In genomic region chr1:151008244-151009205, GRCh38 we compare ENCODE assay signal across 8 cellular contexts. TPM values are rescaled to one million over a fixed set of nuclear protein-coding genes. Genes with fewer than 3 reads are reported as not detected.
DNase-seq lines count a peak whose midpoint lies in the region; ATAC-seq and TF ChIP-seq lines count a peak whose summit lies in the region.

A gene with protein sequence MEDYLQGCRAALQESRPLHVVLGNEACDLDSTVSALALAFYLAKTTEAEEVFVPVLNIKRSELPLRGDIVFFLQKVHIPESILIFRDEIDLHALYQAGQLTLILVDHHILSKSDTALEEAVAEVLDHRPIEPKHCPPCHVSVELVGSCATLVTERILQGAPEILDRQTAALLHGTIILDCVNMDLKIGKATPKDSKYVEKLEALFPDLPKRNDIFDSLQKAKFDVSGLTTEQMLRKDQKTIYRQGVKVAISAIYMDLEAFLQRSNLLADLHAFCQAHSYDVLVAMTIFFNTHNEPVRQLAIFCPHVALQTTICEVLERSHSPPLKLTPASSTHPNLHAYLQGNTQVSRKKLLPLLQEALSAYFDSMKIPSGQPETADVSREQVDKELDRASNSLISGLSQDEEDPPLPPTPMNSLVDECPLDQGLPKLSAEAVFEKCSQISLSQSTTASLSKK (plus strand): TSS chr1:151008449. CDS start chr1:151008633, 184 bp downstream.

- WGBS in upper lobe of left lung, 2 donors = 0% methylated on average over 34 to 47 of the region's 69 CpGs

- intact Hi-C loops in left cardiac atrium (cut with DNase I) (loop anchor here in 1 of 2 donors (10.0 kb wide), 1 partner anchor 46 kb away; the partner anchor contains the start of gene CDC42SE1), posterior vena cava (cut with DNase I) (no loop called here)

- H3K9me3 ChIP-seq in T-helper 17 cell (ENCODE audit: control insufficient read depth, low read length, poor library complexity, severe bottlenecking) (no peaks in the 10 kb centered on the region), upper lobe of left lung (no peaks in the 10 kb centered on the region)

- peaks cover 53 to 81% (median 73%) of the 10 kb centered on the region in 4 donors for H3K4me1 ChIP-seq in upper lobe of left lung

- TF ChIP-seq POLR2A in upper lobe of left lung (IDR thresholded peaks at IDR 0.05) = peak in 2 of 4 donors; percentile 76 to 82

- DNase-seq in GM10266 (ENCODE audit: extremely low spot score) (peak; percentile 96), NCI-H187 (lab: John Stamatoyannopoulos, UW) (peak; percentile 98 to 99), T-helper 17 cell (peak; percentile 95 to 98 (median 97)), amniotic stem cell (lab: John Stamatoyannopoulos, UW) (peak; percentile 89), left cardiac atrium (peak; percentile 98), posterior vena cava (ENCODE audit: low spot score) (peak; percentile 99), upper lobe of left lung (peak; percentile 96 to 100)

- no peaks in the 10 kb centered on the region for H3K36me3 ChIP-seq in upper lobe of left lung

- H3K27me3 Mint-ChIP-seq in T-helper 17 cell = no peaks in the 10 kb centered on the region

- no peaks in the 10 kb centered on the region for H3K27me3 ChIP-seq in upper lobe of left lung

- no peaks in the 10 kb centered on the region for H3K36me3 Mint-ChIP-seq in T-helper 17 cell (ENCODE audit: low read depth)

- H3K4me1 Mint-ChIP-seq in T-helper 17 cell = peaks cover 53% of the 10 kb centered on the region

- peak within 1 kb of the TSS; percentile 59 to 77 (median 70) for H3K4me3 ChIP-seq in upper lobe of left lung

- ATAC-seq in HG02840 (IDR thresholded peaks at IDR 0.05; ENCODE audit: low FRiP score, unreplicated experiment) (peak; percentile 63), T-helper 17 cell (peak; percentile 88), left cardiac atrium (peak; percentile 91 to 93), upper lobe of left lung (ENCODE audit: low FRiP score in 2 of 2) (peak; percentile 97 to 98)

- H3K27ac Mint-ChIP-seq in T-helper 17 cell = peak within 1 kb of the TSS; percentile 99

- TF ChIP-seq CTCF in GM10266 (IDR thresholded peaks at IDR 0.05; ENCODE audit: control insufficient read depth, insufficient read depth, low read depth, missing control alignments) (no peak), upper lobe of left lung (IDR thresholded peaks at IDR 0.05) (peak in 4 of 6 experiments; percentile 28 to 51 (median 38))

- TF ChIP-seq EP300 in upper lobe of left lung (IDR thresholded peaks at IDR 0.05) = peak in 1 of 4 donors; percentile 10

- H3K4me3 Mint-ChIP-seq in T-helper 17 cell = peak within 1 kb of the TSS; percentile 98

- peak within 1 kb of the TSS; percentile 79 to 96 (median 93) for H3K27ac ChIP-seq in upper lobe of left lung

RNA-seq across cellular contexts. Expression of the gene that starts here (rescaled TPM):
- total RNA-seq in T-helper 17 cell (10 to 100 TPM; 15.8 to 30.0 TPM), left cardiac atrium (10 to 100 TPM; 33.1 to 36.6 TPM), posterior vena cava (10 to 100 TPM; 15.5 to 17.4 TPM), upper lobe of left lung (10 to 100 TPM; 16.3 to 28.3 (median 21.2) TPM)

Comparison
In these comparisons a context has a peak if more than half of its experiments do, and no peak if none do; other contexts are left out.
1. Peak in every context shown above with its lines: DNase-seq, ATAC-seq, H3K4me3 ChIP-seq and H3K27ac ChIP-seq.